ENCODE assay signal across 18 cellular contexts in the genomic region with DNA sequence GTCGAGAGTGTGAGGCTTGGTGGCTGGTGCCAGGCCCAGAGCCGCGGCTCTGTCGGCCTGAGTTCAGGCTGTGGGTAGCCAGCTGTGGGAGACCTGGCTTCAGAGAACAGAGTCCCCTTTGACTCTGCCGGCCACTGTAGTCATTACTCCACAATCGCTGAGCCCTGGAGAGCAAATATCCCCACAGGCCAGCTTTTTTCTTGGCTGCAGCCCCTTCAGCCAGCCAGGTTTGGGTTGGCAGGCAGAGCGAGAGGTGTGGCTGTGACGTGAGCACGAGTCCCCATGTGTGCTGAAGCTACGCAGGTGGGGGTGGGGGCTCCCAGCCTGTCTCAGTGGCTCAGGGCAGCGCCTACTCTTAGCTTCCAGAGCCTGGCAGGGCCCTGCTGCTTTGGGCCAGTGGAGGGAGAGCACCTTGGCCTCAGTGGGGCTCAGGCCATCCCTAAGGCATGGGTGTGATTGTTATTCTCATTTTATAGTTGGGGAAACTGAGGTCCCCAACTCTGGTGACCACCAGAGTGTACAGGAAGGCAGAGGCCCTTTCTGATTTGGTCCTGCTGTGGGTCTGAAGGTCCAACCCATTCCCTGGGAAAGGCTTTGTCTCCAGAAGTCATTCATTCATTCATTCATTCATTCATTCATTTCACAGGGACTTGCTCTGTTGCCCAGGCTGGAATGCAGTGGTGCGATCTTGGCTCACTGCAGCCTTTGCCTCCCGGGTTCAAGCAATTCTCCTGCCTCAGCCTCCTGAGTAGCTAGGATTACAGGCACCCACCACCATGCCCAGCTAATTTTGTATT. TPM values are rescaled to one million over a fixed set of nuclear protein-coding genes. Genes with fewer than 3 reads are reported as not detected.
A peak's percentile ranks its signal among the peaks of the same experiment; 100 is the strongest.
DNase-seq lines count a peak whose midpoint lies in the region; ATAC-seq, FAIRE-seq and TF ChIP-seq lines count a peak whose summit lies in the region.
"Had no signal": no experiment of that assay in that cellular context is flagged by ENCODE, and none has a peak within 500 bp of the region (broad histone marks: within the 10 kb centered on the region; RNA-seq: fewer than 3 reads in every experiment).

No MANE protein-coding gene starts in this region.

- FAIRE-seq in HepG2 (lab: Jason Lieb, UNC), result peak; percentile 21

- H3K27me3 ChIP-seq in ascending aorta (no peaks in the 10 kb centered on the region), HepG2 (ENCODE audit: control insufficient read depth in 1 of 2, insufficient read depth in 2 of 2, low read length in 2 of 2) (peaks cover 0 to 2% of the 10 kb centered on the region in 2 experiments; a peak in 2 of 5 replicates), prostate gland (replicated peaks; ENCODE audit: insufficient read depth) (no peaks in the 10 kb centered on the region), gastrocnemius medialis (no peaks in the 10 kb centered on the region)
- H3K27me3 ChIP-seq: brain microvascular endothelial cell, neutrophil, sigmoid colon had no signal

- CTCF ChIA-PET in HEK293 (lab: Yijun Ruan, JAX) (interaction anchor here (0.7 to 10.2 kb wide), 5 partner anchors 56 to 293 kb away, joined by 3 to 139 read pairs (median 3); no protein-coding TSS in a partner anchor), HepG2 (lab: Yijun Ruan, JAX; ENCODE audit: low intra/inter-chr PET ratio, low total read pairs) (no interaction called here), RWPE1 (lab: Yijun Ruan, JAX) (interaction anchor here (1.9 kb wide), 1 partner anchor 240 kb away, joined by 7 read pairs; no protein-coding TSS in a partner anchor)

- H3K27ac Mint-ChIP-seq in T-helper 2 cell treated with Interferon-gamma antibody and Interleukin-4, amounts not matched to agents 5 μg/mL and 100 μg/mL, for 36 hours, result no peak overlapping the region
- H3K27ac Mint-ChIP-seq: activated naive CD4-positive, alpha-beta T cell treated with anti-CD3 and anti-CD28 coated beads, Interleukin-2, amount 50 U/mL, for 24 hours had no signal

- H3K9me3 ChIP-seq in HEK293 (ENCODE audit: control insufficient read depth, insufficient read depth, low read depth, low read length) (no peaks in the 10 kb centered on the region), ascending aorta (no peaks in the 10 kb centered on the region), HepG2 (ENCODE audit: low read length) (no peaks in the 10 kb centered on the region), prostate gland (no peaks in the 10 kb centered on the region), gastrocnemius medialis (no peaks in the 10 kb centered on the region)
- H3K9me3 ChIP-seq: neutrophil, sigmoid colon had no signal

- in situ Hi-C loops in HepG2 (cut with HindIII; ENCODE audit: extremely low pct_ligation_motif_present, low pct_unique_long_range_greater_than_20kb), result loop anchor here (5.0 kb wide), 1 partner anchor 166 kb away; no protein-coding TSS in a partner anchor
- in situ Hi-C loops in gastrocnemius medialis (cut with MboI; ENCODE audit: low sequenced_read_pairs in 4 of 4), result loop anchor here in 2 of 4 donors (10.0 to 25.0 kb wide), 2 partner anchors 163 to 176 kb away; no protein-coding TSS in a partner anchor

- no peaks in the 10 kb centered on the region for H3K36me3 ChIP-seq in HEK293 (ENCODE audit: control insufficient read depth in 2 of 2, insufficient read depth in 1 of 2, low read length in 2 of 2)
- H3K36me3 ChIP-seq in ascending aorta, result no peaks in the 10 kb centered on the region
- no peaks in the 10 kb centered on the region for H3K36me3 ChIP-seq in HepG2 (replicated peaks in 1 of 2; ENCODE audit: control insufficient read depth in 1 of 2, insufficient read depth in 2 of 2, low read length in 2 of 2)
- H3K36me3 ChIP-seq in prostate gland, result no peaks in the 10 kb centered on the region
- H3K36me3 ChIP-seq in gastrocnemius medialis, result no peaks in the 10 kb centered on the region
- H3K36me3 ChIP-seq: brain microvascular endothelial cell, neutrophil, sigmoid colon had no signal

- H3K9ac ChIP-seq in HepG2 (ENCODE audit: insufficient read depth, low read depth, low read length), result no peak overlapping the region

- H3K4me2 ChIP-seq in HepG2 (ENCODE audit: low read depth, low read length), result peak overlapping the region; percentile 56

- TF ChIP-seq CTCF in HEK293 (tag by site-specific recombination; IDR thresholded peaks at IDR 0.05) (no peak), ascending aorta (IDR thresholded peaks at IDR 0.05) (no peak), HepG2 (CRISPR knock-in tag; IDR thresholded peaks at IDR 0.05) (no peak), prostate gland (IDR thresholded peaks at IDR 0.05) (no peak), gastrocnemius medialis (IDR thresholded peaks at IDR 0.05 in 4 of 5, conservative IDR thresholded peaks at IDR 0.05 in 1 of 5) (no peak), RWPE1 (conservative IDR thresholded peaks at IDR 0.05; ENCODE audit: low read depth) (no peak)

- H3K4me3 ChIP-seq in HEK293 (ENCODE audit: low read depth, low read length) (no peak overlapping the region), ascending aorta (no peak overlapping the region), HepG2 (replicated peaks in 1 of 3; ENCODE audit: insufficient read depth in 1 of 3, low read depth in 2 of 3, low read length in 3 of 3) (peak overlapping the region in 1 of 3 experiments; percentile 18; a peak in 1 of 6 replicates), prostate gland (no peak overlapping the region), gastrocnemius medialis (no peak overlapping the region)
- H3K4me3 ChIP-seq: sigmoid colon had no signal

- ATAC-seq in HepG2 (peak; percentile 98), gastrocnemius medialis (no peak)

- no peaks in the 10 kb centered on the region for H3K9me3 Mint-ChIP-seq in T-helper 2 cell treated with Interferon-gamma antibody and Interleukin-4, amounts not matched to agents 5 μg/mL and 100 μg/mL, for 36 hours
- H3K9me3 Mint-ChIP-seq: activated naive CD4-positive, alpha-beta T cell treated with anti-CD3 and anti-CD28 coated beads, Interleukin-2, amount 50 U/mL, for 24 hours had no signal

- no peak overlapping the region for H3K4me3 Mint-ChIP-seq in T-helper 2 cell treated with Interferon-gamma antibody and Interleukin-4, amounts not matched to agents 5 μg/mL and 100 μg/mL, for 36 hours
- H3K4me3 Mint-ChIP-seq: activated naive CD4-positive, alpha-beta T cell treated with anti-CD3 and anti-CD28 coated beads, Interleukin-2, amount 50 U/mL, for 24 hours had no signal

- H3K27ac ChIP-seq in HEK293 (ENCODE audit: extremely low read depth, low read depth, low read length) (no peak overlapping the region), ascending aorta (peak overlapping the region; percentile 19 to 31), HepG2 (ENCODE audit: extremely low read length, insufficient read depth, low read length) (no peak overlapping the region), prostate gland (peak overlapping the region; percentile 38 to 71), gastrocnemius medialis (no peak overlapping the region), RWPE1 (no peak overlapping the region)
- H3K27ac ChIP-seq: brain microvascular endothelial cell, neutrophil, sigmoid colon had no signal

- no peak for TF ChIP-seq RAD21 in HepG2 (CRISPR knock-in tag; IDR thresholded peaks at IDR 0.05)

- peaks cover 9% of the 10 kb centered on the region for H3K27me3 Mint-ChIP-seq in T-helper 2 cell treated with Interferon-gamma antibody and Interleukin-4, amounts not matched to agents 5 μg/mL and 100 μg/mL, for 36 hours (ENCODE audit: low read depth)
- H3K27me3 Mint-ChIP-seq: activated naive CD4-positive, alpha-beta T cell treated with anti-CD3 and anti-CD28 coated beads, Interleukin-2, amount 50 U/mL, for 24 hours had no signal

- no peaks in the 10 kb centered on the region for H3K36me3 Mint-ChIP-seq in T-helper 2 cell treated with Interferon-gamma antibody and Interleukin-4, amounts not matched to agents 5 μg/mL and 100 μg/mL, for 36 hours (ENCODE audit: low read depth)
- H3K36me3 Mint-ChIP-seq: activated naive CD4-positive, alpha-beta T cell treated with anti-CD3 and anti-CD28 coated beads, Interleukin-2, amount 50 U/mL, for 24 hours had no signal

- POLR2A ChIA-PET in HEK293 (lab: Yijun Ruan, JAX), result no interaction called here
- POLR2A ChIA-PET in HepG2 (lab: Yijun Ruan, JAX), result no interaction called here
- POLR2A ChIA-PET in RWPE1 (lab: Yijun Ruan, JAX; ENCODE audit: low non-redundant PET), result no interaction called here

- WGBS in HepG2 (ENCODE audit: low lambda C conversion rate), result 71% methylated on average over 3 of the region's 13 CpGs
- WGBS in prostate gland, result 46% methylated on average over 13 of the region's 13 CpGs

- TF ChIP-seq POLR2A in HepG2 (IDR thresholded peaks at IDR 0.05; ENCODE audit: insufficient read depth in 1 of 2, low read depth in 2 of 2, low read length in 2 of 2) (no peak), prostate gland (IDR thresholded peaks at IDR 0.05) (no peak), gastrocnemius medialis (IDR thresholded peaks at IDR 0.05) (no peak)

- peaks cover 6% of the 10 kb centered on the region for H3K4me1 Mint-ChIP-seq in T-helper 2 cell treated with Interferon-gamma antibody and Interleukin-4, amounts not matched to agents 5 μg/mL and 100 μg/mL, for 36 hours (ENCODE audit: low read depth)

- no peak overlapping the region for H2AFZ ChIP-seq in HepG2 (ENCODE audit: low read length)

- intact Hi-C loops in ascending aorta (cut with DNase I) (no loop called here), HepG2 (cut with micrococcal nuclease; ENCODE audit: unreplicated experiment) (loop anchor here (2.0 kb wide), 1 partner anchor 239 kb away; no protein-coding TSS in a partner anchor), prostate gland (cut with DNase I) (no loop called here), gastrocnemius medialis (cut with DNase I; ENCODE audit: low total_unique reads) (no loop called here)

- no peaks in the 10 kb centered on the region for H3K4me1 ChIP-seq in HEK293 (ENCODE audit: control insufficient read depth, insufficient read depth, low read length)
- H3K4me1 ChIP-seq in ascending aorta, result no peaks in the 10 kb centered on the region
- peaks cover 13% of the 10 kb centered on the region for H3K4me1 ChIP-seq in HepG2 (ENCODE audit: insufficient read depth, low read length)
- H3K4me1 ChIP-seq in prostate gland (replicated peaks), result no peaks in the 10 kb centered on the region
- H3K4me1 ChIP-seq in gastrocnemius medialis, result no peaks in the 10 kb centered on the region
- H3K4me1 ChIP-seq: sigmoid colon had no signal

- BruUV-seq in HepG2 (replicated peaks; lab: Mats Ljungman, UMichigan), result no TSS peak

- H3K79me2 ChIP-seq in HepG2 (ENCODE audit: insufficient read depth, low read length), result no peaks in the 10 kb centered on the region

- TF ChIP-seq EP300 in HepG2 (IDR thresholded peaks at IDR 0.05; ENCODE audit: low read depth in 2 of 2, low read length in 2 of 2) (no peak), HepG2 (CRISPR knock-in tag; IDR thresholded peaks at IDR 0.05; ENCODE audit: borderline replicate concordance) (no peak)

- DNase-seq in ascending aorta (ENCODE audit: low spot score in 2 of 2) (no peak), HepG2 (ENCODE audit: low spot score) (peak; percentile 81), prostate gland (ENCODE audit: low spot score) (peak; percentile 58), gastrocnemius medialis (no peak), RWPE1 (ENCODE audit: low spot score) (no peak), NOMO-1 treated with DMSO at 0.1 percent for 48 hours (lab: John Stamatoyannopoulos, UW; ENCODE audit: unreplicated experiment) (no peak)
- no peak for DNase-seq in T-helper 2 cell treated with Interferon-gamma antibody and Interleukin-4, amounts not matched to agents 5 μg/mL and 100 μg/mL, for 36 hours (ENCODE audit: low spot score)
- DNase-seq: activated CD4-positive, alpha-beta T cell treated with anti-CD3 and anti-CD28 coated beads, Interleukin-2, amount 50 U/mL, for 1 hour; activated T-cell treated with anti-CD3 and anti-CD28 coated beads for 4 hours; brain microvascular endothelial cell; GF-D8; NCI-H1930; NCI-H510A; sigmoid colon; stimulated activated CD4-positive, alpha-beta T cell treated with anti-CD3 and anti-CD28 coated beads, Interleukin-1b, Interleukin-23, amount 100 ng/mL, for 48 hours had no signal

- H4K20me1 ChIP-seq in HepG2 (ENCODE audit: insufficient read depth, low read length), result no peaks in the 10 kb centered on the region

RNA-seq across cellular contexts. Expression of a gene that starts 45.7 kb away (rescaled TPM):
- total RNA-seq in ascending aorta (not detected), HepG2 (2016; rRNA removed; fragmentation: Illumina TruSeq; extraction: Trizol) (1.1 and 1.4 TPM in 2 replicates), prostate gland (not detected), gastrocnemius medialis (not detected)
- total RNA-seq in HepG2 (2016; cell fraction: cytosol; rRNA removed; fragmentation: Illumina TruSeq; extraction: Trizol; ENCODE audit: low read depth), result 0.09 and 0.20 TPM in 2 replicates
- 1.0 and 1.1 TPM in 2 replicates for total RNA-seq in HepG2 (2016; cell fraction: insoluble cytoplasmic fraction; rRNA removed; fragmentation: Illumina TruSeq; extraction: Trizol)
- total RNA-seq in HepG2 (2016; cell fraction: membrane; rRNA removed; fragmentation: Illumina TruSeq; extraction: Trizol), result 0.21 and 0.37 TPM in 2 replicates
- 0.40 and 0.41 TPM in 2 replicates for total RNA-seq in HepG2 (2016; cell fraction: nucleus; rRNA removed; fragmentation: Illumina TruSeq; extraction: Trizol)
- polyA plus RNA-seq in HepG2 (2011; rRNA removed), result 0.54 and 0.96 TPM in 2 replicates
- 1.0 and 1.6 TPM in 2 replicates for polyA plus RNA-seq in HepG2 (2011; cell fraction: cytosol; rRNA removed)
- 0.43 and 0.95 TPM in 2 replicates for polyA plus RNA-seq in HepG2 (2011; cell fraction: nucleus; rRNA removed)
- 0.15 and 0.31 TPM in 2 replicates for polyA plus RNA-seq in HepG2 (2012)
- polyA plus RNA-seq in HepG2 (2016; cell fraction: cytosol; fragmentation: Illumina TruSeq; extraction: Trizol; ENCODE audit: low read depth), result 0.09 and 0.10 TPM in 2 replicates
- 0.98 and 1.1 TPM in 2 replicates for polyA plus RNA-seq in HepG2 (2016; cell fraction: insoluble cytoplasmic fraction; fragmentation: Illumina TruSeq; extraction: Trizol; ENCODE audit: low read depth)
- 0.08 and 0.29 TPM in 2 replicates for polyA plus RNA-seq in HepG2 (2016; cell fraction: membrane; fragmentation: Illumina TruSeq; extraction: Trizol; ENCODE audit: low read depth)
- polyA plus RNA-seq in HepG2 (2016; cell fraction: nucleus; fragmentation: Illumina TruSeq; extraction: Trizol; ENCODE audit: insufficient read depth, low read depth), result 0.57 and 0.70 TPM in 2 replicates
- 0.46 TPM in 1 of 2 replicates, not detected in the other for polyA minus RNA-seq in HepG2 (2011; rRNA and poly(A)+ RNA removed; ENCODE audit: low replicate concordance)
- 0.97 TPM in 1 of 2 replicates, not detected in the other for polyA minus RNA-seq in HepG2 (2011; cell fraction: cytosol; rRNA and poly(A)+ RNA removed)
- polyA minus RNA-seq in HepG2 (2011; cell fraction: nucleus; rRNA and poly(A)+ RNA removed), result 0.37 and 0.64 TPM in 2 replicates
- total RNA-seq: sigmoid colon had no signal

Comparison
In these comparisons a context has a peak if more than half of its experiments do, and no peak if none do; other contexts are left out.
1. H3K27ac ChIP-seq: peak in ascending aorta (2 of 2) and prostate gland (2 of 2); none in HEK293 (single experiment), HepG2 (single experiment), gastrocnemius medialis (0 of 4) and RWPE1 (single experiment).
2. DNase-seq: peak in HepG2 (single experiment) and prostate gland (single experiment); none in ascending aorta (0 of 2), gastrocnemius medialis (0 of 2), RWPE1 (single experiment), T-helper 2 cell treated with Interferon-gamma antibody and Interleukin-4, amounts not matched to agents 5 μg/mL and 100 μg/mL, for 36 hours (single experiment) and NOMO-1 treated with DMSO at 0.1 percent for 48 hours (single experiment).